ENCODE assay signal across 9 cellular contexts in genomic region chr1:202643397-202644218, GRCh38.
DNase-seq lines count a peak whose midpoint lies in the region; ATAC-seq and TF ChIP-seq lines count a peak whose summit lies in the region.
"Had no signal": no experiment of that assay in that cellular context is flagged by ENCODE, and none has a peak within 500 bp of the region (broad histone marks: within the 10 kb centered on the region; RNA-seq: fewer than 3 reads in every experiment).

No MANE protein-coding gene starts in this region.

- peaks cover 19 to 33% (median 24%) of the 10 kb centered on the region in 6 donors for H3K4me1 ChIP-seq in spleen

- ATAC-seq in activated B cell treated with CpG ODN at 0.5 μM for 24 hours (ENCODE audit: low read depth), result peak; percentile 62
- no peak for ATAC-seq in GM19035 (IDR thresholded peaks at IDR 0.05; ENCODE audit: unreplicated experiment)

- no peak overlapping the region for H3K27ac ChIP-seq in spleen
- H3K27ac ChIP-seq: BLaER1 had no signal

- no peak overlapping the region for H3K27ac Mint-ChIP-seq in activated B cell treated with CpG ODN at 0.5 μM for 24 hours

- POLR2A ChIA-PET in activated B cell treated with CpG ODN at 0.5 μM for 24 hours (lab: Charles Lee), result interaction anchor here (0.6 kb wide), 1 partner anchor 18 kb away, joined by 5 read pairs; no protein-coding TSS in a partner anchor

- no peaks in the 10 kb centered on the region for H3K36me3 Mint-ChIP-seq in activated B cell treated with CpG ODN at 0.5 μM for 24 hours (ENCODE audit: low read depth)

- peaks cover 31% of the 10 kb centered on the region for H3K4me1 Mint-ChIP-seq in activated B cell treated with CpG ODN at 0.5 μM for 24 hours

- DNase-seq in NCI-H1417 (lab: John Stamatoyannopoulos, UW) (peak in 2 of 3 experiments; percentile 43 to 52), NCI-H1417 treated with DMSO at 0.1 percent for 48 hours (lab: John Stamatoyannopoulos, UW) (no peak), activated B cell treated with CpG ODN at 0.5 μM for 24 hours (no peak), iPS DF 19.7 (ENCODE audit: low read depth, low spot score) (peak; percentile 56), spleen (no peak), posterior vena cava (ENCODE audit: low spot score) (no peak), mucosa of gallbladder (ENCODE audit: low spot score) (no peak)

- H3K27me3 Mint-ChIP-seq in activated B cell treated with CpG ODN at 0.5 μM for 24 hours, result peaks cover 64% of the 10 kb centered on the region

- H3K27me3 ChIP-seq in spleen (replicated peaks in 1 of 7), result peaks cover 0 to 94% (median 52%) of the 10 kb centered on the region in 7 donors

- CTCF ChIA-PET in activated B cell treated with CpG ODN at 0.5 μM for 24 hours (lab: Charles Lee), result no interaction called here

- no peaks in the 10 kb centered on the region for H3K36me3 ChIP-seq in spleen
- H3K36me3 ChIP-seq: BLaER1 had no signal

- H3K9me3 ChIP-seq in spleen, result no peaks in the 10 kb centered on the region
- H3K9me3 ChIP-seq: BLaER1 had no signal

- no peak for TF ChIP-seq POLR2A in spleen (IDR thresholded peaks at IDR 0.05)

- peak overlapping the region in 7 of 8 donors; percentile 7 to 64 (median 28) for H3K4me3 ChIP-seq in spleen
- H3K4me3 ChIP-seq: BLaER1 had no signal

- 1 to 3% (median 2%) methylated on average over 44 to 55 of the region's 55 CpGs for WGBS in spleen, 5 donors

- TF ChIP-seq CTCF in activated B cell treated with CpG ODN at 0.5 μM for 24 hours (IDR thresholded peaks at IDR 0.05) (no peak), spleen (IDR thresholded peaks at IDR 0.05 in 8 of 11, conservative IDR thresholded peaks at IDR 0.05 in 3 of 11) (no peak)

- peak overlapping the region; percentile 75 for H3K4me3 Mint-ChIP-seq in activated B cell treated with CpG ODN at 0.5 μM for 24 hours

- intact Hi-C loops in activated B cell treated with CpG ODN at 0.5 μM for 24 hours (cut with micrococcal nuclease), result loop anchor here (5.0 kb wide), 1 partner anchor 1621 kb away; the partner anchor contains the start of gene KIF21B
- intact Hi-C loops in spleen (cut with DNase I; ENCODE audit: low total_unique reads), result no loop called here
- intact Hi-C loops in posterior vena cava (cut with DNase I), result no loop called here

- no peaks in the 10 kb centered on the region for H3K9me3 Mint-ChIP-seq in activated B cell treated with CpG ODN at 0.5 μM for 24 hours

Comparison
In these comparisons a context has a peak if more than half of its experiments do, and no peak if none do; other contexts are left out.
1. DNase-seq: peak in NCI-H1417 (2 of 3) and iPS DF 19.7 (single experiment); none in NCI-H1417 treated with DMSO at 0.1 percent for 48 hours (single experiment), activated B cell treated with CpG ODN at 0.5 μM for 24 hours (single experiment), spleen (single experiment), posterior vena cava (single experiment) and mucosa of gallbladder (single experiment).